8 cellular contexts compared by ENCODE assay signal in the genomic region with DNA sequence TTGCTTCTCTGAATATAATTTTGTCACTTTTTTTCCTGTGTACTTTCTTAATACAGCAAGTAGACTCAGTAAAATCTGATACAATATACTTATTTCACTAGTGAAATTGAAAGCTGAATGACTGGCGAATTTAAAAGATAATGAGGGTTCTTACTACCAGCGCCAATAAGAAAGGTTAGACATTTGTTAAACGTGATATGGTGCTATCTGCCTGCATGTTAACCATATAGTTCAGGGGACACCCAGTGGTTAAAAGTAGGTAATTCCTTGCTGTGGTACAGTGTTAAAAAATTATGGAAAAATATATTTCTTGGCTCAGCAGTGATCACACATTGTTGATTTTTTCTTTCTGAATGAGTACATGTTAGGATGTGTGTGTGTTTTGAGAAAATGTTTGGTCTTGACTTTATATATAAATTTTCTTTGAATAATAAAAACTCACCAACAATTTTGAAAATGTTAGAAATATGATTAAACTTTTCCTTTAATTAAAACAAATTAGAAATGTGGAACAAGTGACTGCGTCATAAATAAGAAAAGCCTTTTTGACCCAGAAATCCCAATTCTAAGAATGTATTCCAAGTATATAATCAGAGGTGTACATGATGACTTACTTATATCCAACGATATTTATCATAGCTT. TPM values are rescaled to one million over a fixed set of nuclear protein-coding genes. Genes with fewer than 3 reads are reported as not detected.
DNase-seq lines count a peak whose midpoint lies in the region; ATAC-seq, FAIRE-seq and TF ChIP-seq lines count a peak whose summit lies in the region.

No MANE protein-coding gene starts in this region.

- H3K27me3 Mint-ChIP-seq in type B pancreatic cell = no peaks in the 10 kb centered on the region

- no peak overlapping the region for H3K27ac Mint-ChIP-seq in type B pancreatic cell

- TF ChIP-seq CTCF in AG09319 (IDR thresholded peaks at IDR 0.05; ENCODE audit: low read depth, low read length) (peak; percentile 53), keratinocyte (optimal IDR thresholded peaks at IDR 0.05 in 1 of 3, IDR thresholded peaks at IDR 0.05 in 1 of 3, conservative IDR thresholded peaks at IDR 0.05 in 1 of 3; ENCODE audit: extremely low read depth in 1 of 3, insufficient read depth in 2 of 3, low read length in 3 of 3) (peak in 2 of 3 experiments; percentile 50 to 70), type B pancreatic cell (conservative IDR thresholded peaks at IDR 0.05) (peak; percentile 81)

- H3K4me2 ChIP-seq in keratinocyte (ENCODE audit: control insufficient read depth, extremely low read depth, insufficient read depth, low read depth, low read length) = peak overlapping the region; percentile 70

- peak; percentile 88 for ATAC-seq in GM18498 (IDR thresholded peaks at IDR 0.05; ENCODE audit: unreplicated experiment)
- peak; percentile 83 for ATAC-seq in HG02884 (IDR thresholded peaks at IDR 0.05; ENCODE audit: unreplicated experiment)

- no peaks in the 10 kb centered on the region for H4K20me1 ChIP-seq in keratinocyte (ENCODE audit: control insufficient read depth, extremely low read depth, insufficient read depth, low read length)

- peaks cover 3% of the 10 kb centered on the region in 2 experiments for H3K36me3 ChIP-seq in keratinocyte (ENCODE audit: control insufficient read depth in 2 of 2, extremely low read depth in 1 of 2, insufficient read depth in 2 of 2, low read length in 2 of 2)

- H3K9me1 ChIP-seq in keratinocyte (ENCODE audit: control insufficient read depth, extremely low read depth, insufficient read depth, low read length) = no peaks in the 10 kb centered on the region

- H3K4me3 ChIP-seq in keratinocyte (ENCODE audit: control insufficient read depth in 2 of 3, extremely low read depth in 1 of 3, insufficient read depth in 2 of 3, low read depth in 1 of 3, low read length in 3 of 3) = peak overlapping the region in 2 of 3 experiments; percentile 22 to 23

- H3K79me2 ChIP-seq in keratinocyte (ENCODE audit: control insufficient read depth, insufficient read depth, low read length) = peaks cover 33% of the 10 kb centered on the region

- H2AFZ ChIP-seq in keratinocyte (ENCODE audit: control insufficient read depth, low read length) = no peak overlapping the region

- H3K27me3 ChIP-seq in keratinocyte (ENCODE audit: control insufficient read depth, extremely low read depth, insufficient read depth, low read length) = no peaks in the 10 kb centered on the region

- peaks cover 5% of the 10 kb centered on the region for H3K4me1 Mint-ChIP-seq in type B pancreatic cell (ENCODE audit: unreplicated experiment)

- peaks cover 21% of the 10 kb centered on the region for H3K4me1 ChIP-seq in keratinocyte (ENCODE audit: control insufficient read depth, extremely low read depth, insufficient read depth, low read length)

- H3K36me3 Mint-ChIP-seq in type B pancreatic cell = no peaks in the 10 kb centered on the region

- DNase-seq in AG09319 (ENCODE audit: extremely low read depth, low read depth) = no peak
- DNase-seq in NCI-H2107 (lab: John Stamatoyannopoulos, UW) = peak; percentile 7
- peak; percentile 67 for DNase-seq in astrocyte of the hippocampus (ENCODE audit: low read depth, low spot score)
- no peak for DNase-seq in keratinocyte (ENCODE audit: low read depth, low spot score)
- no peak for DNase-seq in type B pancreatic cell (ENCODE audit: extremely low spot score, unreplicated experiment)
- DNase-seq in activated gamma-delta T cell treated with Interleukin-2 at 50 U/mL for 16 hours = no peak

- FAIRE-seq in keratinocyte (lab: Jason Lieb, UNC) = peak; percentile 86

- H3K9me3 Mint-ChIP-seq in type B pancreatic cell = no peaks in the 10 kb centered on the region

- H3K27ac ChIP-seq in keratinocyte (ENCODE audit: control insufficient read depth, insufficient read depth, low read length) = peak overlapping the region; percentile 33

- H3K9me3 ChIP-seq in keratinocyte (ENCODE audit: control insufficient read depth, low read depth, low read length) = no peaks in the 10 kb centered on the region

- H3K4me3 Mint-ChIP-seq in type B pancreatic cell = no peak overlapping the region

- dilution Hi-C loops in keratinocyte (cut with MboI; ENCODE audit: extremely low pct_ligation_motif_present, low sequenced_read_pairs) = no loop called here

- H3K9ac ChIP-seq in keratinocyte (ENCODE audit: control insufficient read depth, extremely low read depth, insufficient read depth, low read length) = no peak overlapping the region

RNA-seq across cellular contexts. Expression of a gene that starts 25.8 kb away (rescaled TPM):
- polyA plus RNA-seq in keratinocyte = 148 to 343 TPM (median 238 TPM) in 3 replicates
- polyA plus RNA-seq in keratinocyte (2011; ENCODE audit: low read depth) = 1,030 TPM
- polyA plus RNA-seq in keratinocyte (2011; cell fraction: cytosol; rRNA removed) = 209 and 268 TPM in 2 replicates
- polyA plus RNA-seq in keratinocyte (2011; cell fraction: nucleus; rRNA removed) = 383 and 505 TPM in 2 replicates
- polyA plus RNA-seq in keratinocyte (2012; ENCODE audit: low replicate concordance) = 252 and 292 TPM in 2 replicates
- polyA minus RNA-seq in keratinocyte = 62.9 to 205 TPM (median 111 TPM) in 3 replicates
- 227 TPM for polyA minus RNA-seq in keratinocyte (2011; cell fraction: cytosol; rRNA and poly(A)+ RNA removed)
- polyA minus RNA-seq in keratinocyte (2011; cell fraction: nucleus; rRNA and poly(A)+ RNA removed) = 331 and 508 TPM in 2 replicates
- 239 and 388 TPM in 2 replicates for total RNA-seq in type B pancreatic cell (ENCODE audit: low replicate concordance)

Comparison
In these comparisons a context has a peak if more than half of its experiments do, and no peak if none do; other contexts are left out.
1. DNase-seq: peak in NCI-H2107 (single experiment) and astrocyte of the hippocampus (single experiment); none in AG09319 (single experiment), keratinocyte (single experiment), type B pancreatic cell (single experiment) and activated gamma-delta T cell treated with Interleukin-2 at 50 U/mL for 16 hours (single experiment).
2. Peak in every context shown above with its lines, with median percentiles within 50 percentile points of each other: CTCF ChIP-seq.